Comparison of ENCODE assay signal across 7 cellular contexts in genomic region chr16:35692824-35693223, GRCh38.
"Had no signal": no experiment of that assay in that cellular context is flagged by ENCODE, and none has a peak within 500 bp of the region (broad histone marks: within the 10 kb centered on the region; RNA-seq: fewer than 3 reads in every experiment).

No MANE protein-coding gene starts in this region.

- ATAC-seq: GM23338, HepG2, K562 had no signal

- H3K27ac Mint-ChIP-seq: GM23338, H9, IgD-negative memory B cell had no signal

- H3K4me1 Mint-ChIP-seq: GM23338, H9, IgD-negative memory B cell had no signal

- H3K27me3 Mint-ChIP-seq: IgD-negative memory B cell had no signal

- H3K4me2 ChIP-seq: GM23338 had no signal

- H3K36me3 Mint-ChIP-seq: IgD-negative memory B cell had no signal

- H3K27ac ChIP-seq: HL-60 had no signal

- DNase-seq: H9, HCEC 1CT had no signal

- H3K4me3 Mint-ChIP-seq: GM23338, H9, IgD-negative memory B cell had no signal

- H2AFZ ChIP-seq: GM23338 had no signal

- H3K4me3 ChIP-seq: GM23338, K562 had no signal
